In the genomic region with DNA sequence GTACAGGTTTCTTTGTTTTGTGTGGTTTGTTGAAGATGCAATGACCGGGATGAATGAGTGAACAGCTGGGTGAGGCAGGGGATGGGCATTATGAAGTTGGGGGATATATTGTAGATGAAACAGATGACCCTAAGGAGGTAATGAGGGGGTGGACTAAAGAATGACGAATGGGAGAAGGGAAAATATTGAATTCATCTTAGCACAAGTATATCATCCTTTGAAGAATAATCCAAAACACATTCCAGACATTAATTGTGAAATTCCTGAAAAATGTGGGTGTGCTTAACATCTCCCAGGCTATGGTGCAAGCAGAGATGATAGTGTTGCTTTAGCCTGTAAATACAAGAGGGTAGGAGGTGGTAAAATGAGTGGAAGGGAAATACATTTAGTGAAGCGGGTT, we compare ENCODE assay signal across 1 cellular context.
TF ChIP-seq lines count a peak whose summit lies in the region.

No MANE protein-coding gene starts in this region.

TF ChIP-seq in A549, 52 proteins besides CTCF, POLR2A, EP300 and RAD21 (continued from another document):
- no peak for TF ChIP-seq HMGXB4 (CRISPR knock-in tag; IDR thresholded peaks at IDR 0.05; ENCODE audit: borderline replicate concordance)
- no peak for TF ChIP-seq BCL3 (IDR thresholded peaks at IDR 0.05)
- TF ChIP-seq MAX (IDR thresholded peaks at IDR 0.05) = no peak
- no peak for TF ChIP-seq HEYL (CRISPR knock-in tag; IDR thresholded peaks at IDR 0.05)
- TF ChIP-seq NR3C1 (IDR thresholded peaks at IDR 0.05) = no peak
- TF ChIP-seq, protein P1, sequence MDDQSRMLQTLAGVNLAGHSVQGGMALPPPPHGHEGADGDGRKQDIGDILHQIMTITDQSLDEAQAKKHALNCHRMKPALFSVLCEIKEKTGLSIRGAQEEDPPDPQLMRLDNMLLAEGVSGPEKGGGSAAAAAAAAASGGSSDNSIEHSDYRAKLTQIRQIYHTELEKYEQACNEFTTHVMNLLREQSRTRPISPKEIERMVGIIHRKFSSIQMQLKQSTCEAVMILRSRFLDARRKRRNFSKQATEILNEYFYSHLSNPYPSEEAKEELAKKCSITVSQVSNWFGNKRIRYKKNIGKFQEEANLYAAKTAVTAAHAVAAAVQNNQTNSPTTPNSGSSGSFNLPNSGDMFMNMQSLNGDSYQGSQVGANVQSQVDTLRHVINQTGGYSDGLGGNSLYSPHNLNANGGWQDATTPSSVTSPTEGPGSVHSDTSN (IDR thresholded peaks at IDR 0.05) = no peak
- no peak for TF ChIP-seq RARB (CRISPR knock-in tag; IDR thresholded peaks at IDR 0.05)
- no peak for TF ChIP-seq CBX8 (IDR thresholded peaks at IDR 0.05)
- no peak; the same call in 1 of the 2 replicates for TF ChIP-seq HOXA7 (CRISPR knock-in tag; IDR thresholded peaks at IDR 0.05)
- no peak for TF ChIP-seq GATA3 (IDR thresholded peaks at IDR 0.05; ENCODE audit: borderline replicate concordance)
- no peak for TF ChIP-seq RCOR1 (IDR thresholded peaks at IDR 0.05; ENCODE audit: low read depth, low read length)
- TF ChIP-seq BHLHE40 (IDR thresholded peaks at IDR 0.05; ENCODE audit: low read depth, low read length) = no peak
TF ChIP-seq in A549: peak in this region for 0.
